10 cellular contexts compared by ENCODE assay signal in the genomic region with DNA sequence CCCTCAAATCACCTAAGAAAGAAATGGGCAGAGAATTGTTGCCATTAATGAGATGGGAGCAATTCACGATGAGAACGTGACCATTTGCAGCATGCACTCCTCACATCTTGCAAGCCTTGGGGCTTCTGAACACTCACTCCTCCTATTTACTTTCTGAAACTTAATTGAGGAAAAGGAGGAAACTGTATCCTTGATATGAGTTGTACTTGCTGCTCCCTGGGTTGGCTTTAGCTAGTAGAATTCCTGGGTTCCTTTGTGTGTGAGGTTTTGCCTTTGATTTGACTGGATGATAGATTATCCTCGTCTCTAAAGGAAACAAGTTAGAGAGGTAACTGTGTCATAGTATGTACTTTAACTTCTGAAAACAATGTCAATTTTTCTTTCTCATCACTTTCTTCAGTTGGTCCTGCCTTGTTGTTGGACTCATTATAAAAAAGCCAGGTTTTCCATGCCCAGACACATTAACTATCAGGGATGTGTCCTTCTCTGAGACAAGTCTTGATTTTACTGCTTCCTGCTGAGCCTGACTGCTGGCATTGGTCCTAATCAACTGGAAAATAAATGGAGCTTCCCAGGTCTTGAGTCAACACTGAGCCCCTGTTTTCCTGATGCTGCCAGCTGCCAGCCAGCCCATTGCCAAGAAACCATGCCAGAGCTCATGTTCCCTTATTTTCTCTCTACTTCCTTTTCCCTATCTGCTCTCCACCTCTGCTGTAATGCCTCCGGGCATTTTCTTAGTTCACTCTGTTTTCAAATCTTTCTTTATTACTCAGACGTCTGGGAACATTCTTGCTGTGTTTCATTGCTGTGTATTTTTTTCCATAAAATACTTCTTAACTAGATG. TPM values are rescaled to one million over a fixed set of nuclear protein-coding genes. Genes with fewer than 3 reads are reported as not detected.
DNase-seq lines count a peak whose midpoint lies in the region; ATAC-seq, FAIRE-seq and TF ChIP-seq lines count a peak whose summit lies in the region.
"Had no signal": no experiment of that assay in that cellular context is flagged by ENCODE, and none has a peak within 500 bp of the region (broad histone marks: within the 10 kb centered on the region; RNA-seq: fewer than 3 reads in every experiment).

No MANE protein-coding gene starts in this region.

- no peaks in the 10 kb centered on the region for H3K27me3 ChIP-seq in prostate gland (replicated peaks; ENCODE audit: insufficient read depth)

- H3K4me3 ChIP-seq in epithelial cell of proximal tubule (ENCODE audit: low read depth, low read length) (no peak overlapping the region), prostate gland (no peak overlapping the region)
- H3K4me3 ChIP-seq: lower lobe of right lung had no signal

- no peaks in the 10 kb centered on the region for H3K9me3 ChIP-seq in prostate gland
- H3K9me3 ChIP-seq: lower lobe of right lung had no signal

- H3K4me1 ChIP-seq in prostate gland (replicated peaks), result no peaks in the 10 kb centered on the region
- H3K4me1 ChIP-seq: lower lobe of right lung had no signal

- no peaks in the 10 kb centered on the region for H3K36me3 ChIP-seq in prostate gland
- H3K36me3 ChIP-seq: lower lobe of right lung had no signal

- no peak for ATAC-seq in GM19035 (IDR thresholded peaks at IDR 0.05; ENCODE audit: unreplicated experiment)
- ATAC-seq: lower lobe of right lung had no signal

- intact Hi-C loops in prostate gland (cut with DNase I), result no loop called here

- TF ChIP-seq POLR2A in prostate gland (IDR thresholded peaks at IDR 0.05), result no peak
- no peak for TF ChIP-seq POLR2A in GM12891 (IDR thresholded peaks at IDR 0.05; ENCODE audit: low read depth, low read length)
- TF ChIP-seq POLR2A in erythroblast (IDR thresholded peaks at IDR 0.05; ENCODE audit: low read length), result no peak

- WGBS in prostate gland, result 20% methylated on average over 5 of the region's 5 CpGs

- TF ChIP-seq CTCF in epithelial cell of proximal tubule (conservative IDR thresholded peaks at IDR 0.05; ENCODE audit: low read depth, low read length), result no peak
- no peak for TF ChIP-seq CTCF in prostate gland (IDR thresholded peaks at IDR 0.05)

- DNase-seq in GM04503 (ENCODE audit: low read depth), result peak; percentile 54
- DNase-seq in NCI-H446 treated with DMSO at 0.1 percent for 48 hours (lab: John Stamatoyannopoulos, UW), result peak; percentile 94
- peak; percentile 43 for DNase-seq in epithelial cell of proximal tubule (ENCODE audit: low read depth)
- DNase-seq in prostate gland (ENCODE audit: low spot score), result peak; percentile 91
- no peak for DNase-seq in GM12891 (ENCODE audit: insufficient read length, low spot score)
- DNase-seq in erythroblast (lab: John Stamatoyannopoulos, UW), result no peak
- no peak for DNase-seq in NCI-H187 treated with DMSO at 0.1 percent for 48 hours (lab: John Stamatoyannopoulos, UW)
- DNase-seq: lower lobe of right lung had no signal

- H3K27ac ChIP-seq in prostate gland, result peak overlapping the region; percentile 42 to 46
- H3K27ac ChIP-seq: lower lobe of right lung had no signal

- no peak for FAIRE-seq in GM12891 (lab: Jason Lieb, UNC)

TF ChIP-seq in GM12891, 5 proteins besides CTCF, POLR2A, EP300 and RAD21:
- TF ChIP-seq TAF1 (IDR thresholded peaks at IDR 0.05; ENCODE audit: low read depth, low read length) (no peak), SPI1 (IDR thresholded peaks at IDR 0.05; ENCODE audit: low read depth, low read length) (no peak), POU2F2 (IDR thresholded peaks at IDR 0.05; ENCODE audit: low read depth, low read length) (no peak), POLR2AphosphoS5 (IDR thresholded peaks at IDR 0.05; ENCODE audit: low read depth, low read length) (no peak), PAX5 (IDR thresholded peaks at IDR 0.05; ENCODE audit: insufficient read depth, low read length, severe bottlenecking) (no peak)

RNA-seq across cellular contexts. Expression of a gene that starts 6.0 kb away (rescaled TPM):
- total RNA-seq in epithelial cell of proximal tubule (0.17 TPM in 1 of 2 replicates, not detected in the other), prostate gland (10 to 100 TPM; 10.6 to 11.5 TPM)
- not detected for polyA plus RNA-seq in GM12891 (2012; ENCODE audit: low read depth, missing spikeins)
- total RNA-seq: T-helper 2 cell treated with Interferon-gamma antibody and Interleukin-4, amounts not matched to agents 100 ng/mL and 5 ng/mL, for 36 hours had no signal

Comparison
In these comparisons a context has a peak if more than half of its experiments do, and no peak if none do; other contexts are left out.
1. DNase-seq: peak in GM04503 (single experiment), NCI-H446 treated with DMSO at 0.1 percent for 48 hours (single experiment), epithelial cell of proximal tubule (single experiment) and prostate gland (single experiment); none in GM12891 (single experiment), erythroblast (0 of 2) and NCI-H187 treated with DMSO at 0.1 percent for 48 hours (single experiment).